Comparison of ENCODE assay signal across 1 cellular context in genomic region chr21:31592501-31592900, GRCh38.
TF ChIP-seq lines count a peak whose summit lies in the region.

No MANE protein-coding gene starts in this region.

TF ChIP-seq in H1, 55 proteins besides CTCF, POLR2A, EP300 and RAD21 (continued from another document):
- TF ChIP-seq, protein P1, sequence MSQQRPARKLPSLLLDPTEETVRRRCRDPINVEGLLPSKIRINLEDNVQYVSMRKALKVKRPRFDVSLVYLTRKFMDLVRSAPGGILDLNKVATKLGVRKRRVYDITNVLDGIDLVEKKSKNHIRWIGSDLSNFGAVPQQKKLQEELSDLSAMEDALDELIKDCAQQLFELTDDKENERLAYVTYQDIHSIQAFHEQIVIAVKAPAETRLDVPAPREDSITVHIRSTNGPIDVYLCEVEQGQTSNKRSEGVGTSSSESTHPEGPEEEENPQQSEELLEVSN (IDR thresholded peaks at IDR 0.05) = no peak
- no peak for TF ChIP-seq USF2 (IDR thresholded peaks at IDR 0.05; ENCODE audit: low read length)
- TF ChIP-seq GABPA (IDR thresholded peaks at IDR 0.05; ENCODE audit: borderline replicate concordance, insufficient read depth, low read length) = no peak
- TF ChIP-seq CHD2 (IDR thresholded peaks at IDR 0.05; ENCODE audit: low read length) = no peak
- TF ChIP-seq KDM4A (IDR thresholded peaks at IDR 0.05; ENCODE audit: low read depth, low read length, severe bottlenecking) = no peak
- no peak for TF ChIP-seq TAF7 (optimal IDR thresholded peaks at IDR 0.05; ENCODE audit: borderline replicate concordance, low read depth, low read length)
- no peak for TF ChIP-seq CHD7 (IDR thresholded peaks at IDR 0.05; ENCODE audit: insufficient replicate concordance, low read length)
